Comparison of ENCODE assay signal across 15 cellular contexts in the genomic region with DNA sequence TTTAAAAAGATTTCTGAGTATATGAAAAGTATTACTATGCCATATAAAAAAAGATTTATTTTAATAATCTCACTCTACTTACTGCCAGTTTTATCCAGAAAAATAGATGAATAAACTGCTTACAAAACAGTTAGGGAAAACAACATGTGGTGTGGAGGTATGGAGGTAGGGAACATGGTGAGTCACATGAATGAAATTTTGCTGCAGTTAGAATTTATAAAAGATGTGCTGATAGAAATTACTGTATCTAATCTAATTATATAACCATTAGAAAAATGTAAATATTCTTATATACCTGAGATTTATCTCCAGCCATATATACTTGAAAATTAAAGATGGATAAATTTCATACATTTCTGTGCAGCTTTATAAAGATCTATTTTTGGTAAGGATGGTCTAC.
DNase-seq lines count a peak whose midpoint lies in the region; ATAC-seq and TF ChIP-seq lines count a peak whose summit lies in the region.
"Had no signal": no experiment of that assay in that cellular context is flagged by ENCODE, and none has a peak within 500 bp of the region (broad histone marks: within the 10 kb centered on the region; RNA-seq: fewer than 3 reads in every experiment).

No MANE protein-coding gene starts in this region.

- peaks cover 40% of the 10 kb centered on the region for H3K4me1 ChIP-seq in neural progenitor cell
- peaks cover 23% of the 10 kb centered on the region for H3K4me1 ChIP-seq in HAP-1

- no peaks in the 10 kb centered on the region for H3K27me3 ChIP-seq in neural progenitor cell
- no peaks in the 10 kb centered on the region for H3K27me3 ChIP-seq in HAP-1 (ENCODE audit: low read depth)

- H3K9me3 ChIP-seq in neural progenitor cell (ENCODE audit: low read depth) (no peaks in the 10 kb centered on the region), HAP-1 (no peaks in the 10 kb centered on the region)

- TF ChIP-seq CTCF in epithelial cell of esophagus (IDR thresholded peaks at IDR 0.05; ENCODE audit: insufficient read depth, low read depth, low read length, missing control alignments), result no peak
- TF ChIP-seq CTCF in neural progenitor cell (IDR thresholded peaks at IDR 0.05), result no peak

- peak overlapping the region; percentile 51 for H3K27ac ChIP-seq in neural progenitor cell

- H3K4me3 ChIP-seq in epithelial cell of esophagus (ENCODE audit: low read length), result no peak overlapping the region
- no peak overlapping the region for H3K4me3 ChIP-seq in neural progenitor cell
- H3K4me3 ChIP-seq in HAP-1, result no peak overlapping the region

- H3K27me3 Mint-ChIP-seq in neural progenitor cell (ENCODE audit: insufficient read depth, low read depth), result no peaks in the 10 kb centered on the region
- peaks cover 0 to 8% (median 0%) of the 10 kb centered on the region in 5 donors for H3K27me3 Mint-ChIP-seq in naive thymus-derived CD8-positive, alpha-beta T cell
- H3K27me3 Mint-ChIP-seq: CD4-positive, alpha-beta memory T cell had no signal

- no peak overlapping the region for H3K4me3 Mint-ChIP-seq in neural progenitor cell
- H3K4me3 Mint-ChIP-seq in naive thymus-derived CD8-positive, alpha-beta T cell, result no peak overlapping the region
- H3K4me3 Mint-ChIP-seq: CD4-positive, alpha-beta memory T cell; H9 had no signal

- in situ Hi-C loops in HAP-1 (cut with MboI; ENCODE audit: low sequenced_read_pairs), result no loop called here

- H3K4me2 ChIP-seq in neural progenitor cell, result no peak overlapping the region

- H2AFZ ChIP-seq in neural progenitor cell (replicated peaks), result no peak overlapping the region

- DNase-seq in GM03348 (ENCODE audit: low spot score), result peak; percentile 41
- DNase-seq in epithelial cell of esophagus (ENCODE audit: low read depth), result peak; percentile 32
- DNase-seq in neural progenitor cell (ENCODE audit: low spot score), result no peak
- DNase-seq in NCI-H510A (lab: John Stamatoyannopoulos, UW), result no peak
- no peak for DNase-seq in occipital lobe (lab: John Stamatoyannopoulos, UW)
- DNase-seq in HAP-1 (ENCODE audit: low spot score in 2 of 2), result no peak
- no peak for DNase-seq in naive thymus-derived CD8-positive, alpha-beta T cell
- DNase-seq: Calu3; CD4-positive, alpha-beta memory T cell; DMS79; H9; MV-4-11; NCI-H1436; NCI-H2081 treated with DMSO at 0.1 percent for 48 hours had no signal

- H3K9ac ChIP-seq in neural progenitor cell, result no peak overlapping the region

- H3K4me1 Mint-ChIP-seq in neural progenitor cell, result peaks cover 22% of the 10 kb centered on the region
- no peaks in the 10 kb centered on the region for H3K4me1 Mint-ChIP-seq in naive thymus-derived CD8-positive, alpha-beta T cell
- H3K4me1 Mint-ChIP-seq: CD4-positive, alpha-beta memory T cell had no signal

- peaks cover 2% of the 10 kb centered on the region for H3K36me3 Mint-ChIP-seq in neural progenitor cell
- H3K36me3 Mint-ChIP-seq in naive thymus-derived CD8-positive, alpha-beta T cell, result no peaks in the 10 kb centered on the region
- H3K36me3 Mint-ChIP-seq: CD4-positive, alpha-beta memory T cell had no signal

- POLR2A ChIA-PET in naive thymus-derived CD8-positive, alpha-beta T cell (lab: Charles Lee), result no interaction called here

- peak; percentile 75 for ATAC-seq in SK-N-SH treated with all-trans-retinoic acid at 6 μM for 48 hours
- ATAC-seq in naive thymus-derived CD8-positive, alpha-beta T cell, result no peak

- peaks cover 3% of the 10 kb centered on the region for H3K9me3 Mint-ChIP-seq in neural progenitor cell
- peaks cover 0 to 2% (median 0%) of the 10 kb centered on the region in 9 donors for H3K9me3 Mint-ChIP-seq in naive thymus-derived CD8-positive, alpha-beta T cell
- H3K9me3 Mint-ChIP-seq: CD4-positive, alpha-beta memory T cell had no signal

- H3K36me3 ChIP-seq in neural progenitor cell (peaks cover 8% of the 10 kb centered on the region), HAP-1 (replicated peaks) (no peaks in the 10 kb centered on the region)

- H3K79me2 ChIP-seq in neural progenitor cell (ENCODE audit: low read depth), result peaks cover 70% of the 10 kb centered on the region

- H4K20me1 ChIP-seq in neural progenitor cell (ENCODE audit: low read depth), result no peaks in the 10 kb centered on the region

- no peak overlapping the region for H3K27ac Mint-ChIP-seq in neural progenitor cell
- no peak overlapping the region for H3K27ac Mint-ChIP-seq in naive thymus-derived CD8-positive, alpha-beta T cell
- H3K27ac Mint-ChIP-seq: CD4-positive, alpha-beta memory T cell; H9 had no signal

- H3F3A ChIP-seq in neural progenitor cell (ENCODE audit: low read depth), result peaks cover 38% of the 10 kb centered on the region

TF ChIP-seq in SK-N-SH treated with all-trans-retinoic acid at 6 μM for 48 hours, 23 proteins besides CTCF, POLR2A, EP300 and RAD21:
- peak; percentile 68 for TF ChIP-seq ISL1 (CRISPR knock-in tag; IDR thresholded peaks at IDR 0.05)
- TF ChIP-seq, protein P1, sequence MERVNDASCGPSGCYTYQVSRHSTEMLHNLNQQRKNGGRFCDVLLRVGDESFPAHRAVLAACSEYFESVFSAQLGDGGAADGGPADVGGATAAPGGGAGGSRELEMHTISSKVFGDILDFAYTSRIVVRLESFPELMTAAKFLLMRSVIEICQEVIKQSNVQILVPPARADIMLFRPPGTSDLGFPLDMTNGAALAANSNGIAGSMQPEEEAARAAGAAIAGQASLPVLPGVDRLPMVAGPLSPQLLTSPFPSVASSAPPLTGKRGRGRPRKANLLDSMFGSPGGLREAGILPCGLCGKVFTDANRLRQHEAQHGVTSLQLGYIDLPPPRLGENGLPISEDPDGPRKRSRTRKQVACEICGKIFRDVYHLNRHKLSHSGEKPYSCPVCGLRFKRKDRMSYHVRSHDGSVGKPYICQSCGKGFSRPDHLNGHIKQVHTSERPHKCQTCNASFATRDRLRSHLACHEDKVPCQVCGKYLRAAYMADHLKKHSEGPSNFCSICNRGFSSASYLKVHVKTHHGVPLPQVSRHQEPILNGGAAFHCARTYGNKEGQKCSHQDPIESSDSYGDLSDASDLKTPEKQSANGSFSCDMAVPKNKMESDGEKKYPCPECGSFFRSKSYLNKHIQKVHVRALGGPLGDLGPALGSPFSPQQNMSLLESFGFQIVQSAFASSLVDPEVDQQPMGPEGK (CRISPR knock-in tag; IDR thresholded peaks at IDR 0.05; ENCODE audit: borderline replicate concordance), result no peak
TF ChIP-seq in SK-N-SH treated with all-trans-retinoic acid at 6 μM for 48 hours: peak in this region for 1.

Comparison
In these comparisons a context has a peak if more than half of its experiments do, and no peak if none do; other contexts are left out.
1. DNase-seq: peak in GM03348 (single experiment) and epithelial cell of esophagus (single experiment); none in neural progenitor cell (single experiment), NCI-H510A (single experiment), occipital lobe (single experiment), HAP-1 (0 of 2) and naive thymus-derived CD8-positive, alpha-beta T cell (0 of 10).